In the genomic region with DNA sequence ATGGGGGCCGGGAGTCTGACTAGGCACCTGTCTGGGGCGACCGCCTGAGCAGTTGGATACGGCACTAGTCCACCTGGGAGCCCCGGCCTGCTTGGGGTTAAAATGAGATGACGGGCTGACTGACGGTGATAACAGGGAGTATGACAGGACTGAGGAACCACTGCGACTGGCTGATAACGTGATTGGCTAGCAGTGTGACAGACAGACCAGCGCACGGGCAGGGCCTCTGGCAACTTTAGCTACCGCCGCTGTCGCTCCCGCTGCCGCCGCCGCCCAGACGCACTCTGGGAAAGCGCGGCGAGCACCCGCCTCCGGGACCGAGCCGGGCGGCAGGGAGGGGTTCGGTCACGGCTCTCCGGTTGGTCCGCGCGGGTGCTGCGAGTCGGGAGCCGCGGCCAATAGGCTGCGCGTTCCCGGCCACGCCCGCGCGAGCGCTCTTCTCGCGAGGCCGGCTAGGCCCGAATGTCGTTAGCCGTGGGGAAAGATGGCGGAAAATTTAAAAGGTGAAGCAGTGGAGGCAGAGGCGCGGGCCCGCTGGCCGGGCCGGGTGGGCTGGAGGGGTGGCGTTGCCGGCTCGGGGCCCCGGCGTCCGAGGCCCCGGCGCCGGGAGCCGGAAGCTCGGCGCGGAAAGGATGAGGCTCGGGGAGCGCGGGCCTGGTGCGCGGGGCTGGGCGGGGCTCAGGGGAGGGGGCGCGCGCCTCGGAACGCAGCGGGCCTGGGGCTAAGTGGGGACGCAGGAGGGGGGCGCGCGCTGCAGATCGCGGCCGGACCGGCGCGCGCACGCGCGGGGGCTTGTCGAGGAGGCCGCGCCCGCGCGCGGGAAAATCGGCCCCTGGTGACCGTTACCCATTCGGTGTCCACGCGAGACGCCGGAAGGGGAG, we compare ENCODE assay signal across 1 cellular context.
TF ChIP-seq lines count a peak whose summit lies in the region.

A gene with protein sequence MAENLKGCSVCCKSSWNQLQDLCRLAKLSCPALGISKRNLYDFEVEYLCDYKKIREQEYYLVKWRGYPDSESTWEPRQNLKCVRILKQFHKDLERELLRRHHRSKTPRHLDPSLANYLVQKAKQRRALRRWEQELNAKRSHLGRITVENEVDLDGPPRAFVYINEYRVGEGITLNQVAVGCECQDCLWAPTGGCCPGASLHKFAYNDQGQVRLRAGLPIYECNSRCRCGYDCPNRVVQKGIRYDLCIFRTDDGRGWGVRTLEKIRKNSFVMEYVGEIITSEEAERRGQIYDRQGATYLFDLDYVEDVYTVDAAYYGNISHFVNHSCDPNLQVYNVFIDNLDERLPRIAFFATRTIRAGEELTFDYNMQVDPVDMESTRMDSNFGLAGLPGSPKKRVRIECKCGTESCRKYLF (plus strand): TSS at position 434 of the 881 bp plus-strand sequence. CDS start 51 bp downstream, at position 485.

TF ChIP-seq in WTC11, 78 proteins besides CTCF, POLR2A, EP300 and RAD21 (continued from another document):
- TF ChIP-seq, protein P1, sequence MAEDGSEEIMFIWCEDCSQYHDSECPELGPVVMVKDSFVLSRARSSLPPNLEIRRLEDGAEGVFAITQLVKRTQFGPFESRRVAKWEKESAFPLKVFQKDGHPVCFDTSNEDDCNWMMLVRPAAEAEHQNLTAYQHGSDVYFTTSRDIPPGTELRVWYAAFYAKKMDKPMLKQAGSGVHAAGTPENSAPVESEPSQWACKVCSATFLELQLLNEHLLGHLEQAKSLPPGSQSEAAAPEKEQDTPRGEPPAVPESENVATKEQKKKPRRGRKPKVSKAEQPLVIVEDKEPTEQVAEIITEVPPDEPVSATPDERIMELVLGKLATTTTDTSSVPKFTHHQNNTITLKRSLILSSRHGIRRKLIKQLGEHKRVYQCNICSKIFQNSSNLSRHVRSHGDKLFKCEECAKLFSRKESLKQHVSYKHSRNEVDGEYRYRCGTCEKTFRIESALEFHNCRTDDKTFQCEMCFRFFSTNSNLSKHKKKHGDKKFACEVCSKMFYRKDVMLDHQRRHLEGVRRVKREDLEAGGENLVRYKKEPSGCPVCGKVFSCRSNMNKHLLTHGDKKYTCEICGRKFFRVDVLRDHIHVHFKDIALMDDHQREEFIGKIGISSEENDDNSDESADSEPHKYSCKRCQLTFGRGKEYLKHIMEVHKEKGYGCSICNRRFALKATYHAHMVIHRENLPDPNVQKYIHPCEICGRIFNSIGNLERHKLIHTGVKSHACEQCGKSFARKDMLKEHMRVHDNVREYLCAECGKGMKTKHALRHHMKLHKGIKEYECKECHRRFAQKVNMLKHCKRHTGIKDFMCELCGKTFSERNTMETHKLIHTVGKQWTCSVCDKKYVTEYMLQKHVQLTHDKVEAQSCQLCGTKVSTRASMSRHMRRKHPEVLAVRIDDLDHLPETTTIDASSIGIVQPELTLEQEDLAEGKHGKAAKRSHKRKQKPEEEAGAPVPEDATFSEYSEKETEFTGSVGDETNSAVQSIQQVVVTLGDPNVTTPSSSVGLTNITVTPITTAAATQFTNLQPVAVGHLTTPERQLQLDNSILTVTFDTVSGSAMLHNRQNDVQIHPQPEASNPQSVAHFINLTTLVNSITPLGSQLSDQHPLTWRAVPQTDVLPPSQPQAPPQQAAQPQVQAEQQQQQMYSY (CRISPR knock-in tag; IDR thresholded peaks at IDR 0.05) = no peak
- TF ChIP-seq ZNF121 (CRISPR knock-in tag; IDR thresholded peaks at IDR 0.05) = no peak
- TF ChIP-seq IRF2 (CRISPR knock-in tag; IDR thresholded peaks at IDR 0.05; ENCODE audit: borderline replicate concordance, low read depth) = no peak
